In genomic region chr2:28408764-28409599, GRCh38 we compare ENCODE assay signal across 8 cellular contexts.
DNase-seq lines count a peak whose midpoint lies in the region; ATAC-seq, FAIRE-seq and TF ChIP-seq lines count a peak whose summit lies in the region.

No MANE protein-coding gene starts in this region.

- FAIRE-seq in H54 (lab: Jason Lieb, UNC), result peak; percentile 82

- no peaks in the 10 kb centered on the region for H3K27me3 Mint-ChIP-seq in effector memory CD8-positive, alpha-beta T cell

- no peak for TF ChIP-seq POLR2A in H54 (IDR thresholded peaks at IDR 0.05; ENCODE audit: low read depth, low read length)

- peaks cover 61 to 80% of the 10 kb centered on the region in 2 donors for H3K4me1 Mint-ChIP-seq in effector memory CD8-positive, alpha-beta T cell (ENCODE audit: low read depth in 2 of 2)

- H3K36me3 Mint-ChIP-seq in effector memory CD8-positive, alpha-beta T cell (ENCODE audit: insufficient read depth), result peaks cover 99% of the 10 kb centered on the region

- peak overlapping the region; percentile 100 for H3K27ac Mint-ChIP-seq in effector memory CD8-positive, alpha-beta T cell

- peak; percentile 71 for DNase-seq in H54 (ENCODE audit: insufficient read length, low spot score)
- peak; percentile 64 for DNase-seq in activated CD4-positive, alpha-beta T cell treated with anti-CD3 and anti-CD28 coated beads, Interleukin-2, amount 50 U/mL, for 1 hour
- DNase-seq in effector memory CD8-positive, alpha-beta T cell, result peak; percentile 76 to 77 (median 77)
- peak; percentile 39 to 62 for DNase-seq in stimulated activated CD4-positive, alpha-beta T cell treated with anti-CD3 and anti-CD28 coated beads, Interleukin-12 subunit alpha, Interleukin-12 subunit beta, amount 100 ng/mL, for 24 hours (ENCODE audit: low read depth in 2 of 2)
- no peak for DNase-seq in NCI-H510A (lab: John Stamatoyannopoulos, UW)
- no peak for DNase-seq in NCI-H2081 (lab: John Stamatoyannopoulos, UW)
- no peak for DNase-seq in superior temporal gyrus (ENCODE audit: extremely low spot score)

- ATAC-seq in effector memory CD8-positive, alpha-beta T cell (replicated peaks), result peak; percentile 63
- ATAC-seq in GM21576 (IDR thresholded peaks at IDR 0.05; ENCODE audit: unreplicated experiment), result no peak

- no peaks in the 10 kb centered on the region for H3K9me3 Mint-ChIP-seq in effector memory CD8-positive, alpha-beta T cell

- peak overlapping the region; percentile 71 to 80 for H3K4me3 Mint-ChIP-seq in effector memory CD8-positive, alpha-beta T cell

Comparison
In these comparisons a context has a peak if more than half of its experiments do, and no peak if none do; other contexts are left out.
1. DNase-seq: peak in H54 (single experiment), activated CD4-positive, alpha-beta T cell treated with anti-CD3 and anti-CD28 coated beads, Interleukin-2, amount 50 U/mL, for 1 hour (single experiment), effector memory CD8-positive, alpha-beta T cell (3 of 3) and stimulated activated CD4-positive, alpha-beta T cell treated with anti-CD3 and anti-CD28 coated beads, Interleukin-12 subunit alpha, Interleukin-12 subunit beta, amount 100 ng/mL, for 24 hours (2 of 2); none in NCI-H510A (single experiment), NCI-H2081 (0 of 2) and superior temporal gyrus (single experiment).